26 cellular contexts compared by ENCODE assay signal in the genomic region with DNA sequence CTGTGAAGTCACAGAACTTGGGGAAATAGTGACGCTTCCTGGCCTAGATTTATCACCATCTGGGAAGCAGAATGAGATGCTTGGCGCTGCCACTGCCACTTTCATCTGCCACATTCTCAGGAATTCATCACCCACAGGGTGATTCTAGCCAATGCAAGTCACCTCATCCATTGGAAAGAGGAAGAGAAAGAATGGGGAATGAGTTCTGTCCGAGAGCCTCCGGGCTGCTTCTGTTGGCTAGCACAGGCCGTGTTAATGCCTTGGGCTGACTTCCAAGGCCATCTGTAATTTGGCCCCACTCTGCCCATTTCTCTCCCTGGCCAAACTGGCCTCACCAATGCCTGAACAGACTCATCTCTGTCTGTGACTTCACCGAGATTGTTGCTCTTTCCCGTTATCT.
"Had no signal": no experiment of that assay in that cellular context is flagged by ENCODE, and none has a peak within 500 bp of the region (broad histone marks: within the 10 kb centered on the region; RNA-seq: fewer than 3 reads in every experiment).

No MANE protein-coding gene starts in this region.

- H3K4me1 Mint-ChIP-seq: memory B cell; naive B cell; stimulated activated effector memory CD8-positive, alpha-beta T cell treated with anti-CD3 and anti-CD28 coated beads, Interleukin-12 subunit alpha, Interleukin-12 subunit beta, amount 100 ng/mL, for 72 hours had no signal

- DNase-seq: cortex of kidney; effector memory CD8-positive, alpha-beta T cell; foreskin fibroblast; gastrocnemius medialis; head of caudate nucleus; left ventricle myocardium superior; lower lobe of right lung; mucosa of descending colon; naive B cell; stimulated activated CD4-positive, alpha-beta T cell treated with anti-CD3 and anti-CD28 coated beads, Interleukin-12 subunit alpha, Interleukin-12 subunit beta, amount 100 ng/mL, for 4 hours; stimulated activated CD4-positive, alpha-beta T cell treated with anti-CD3 and anti-CD28 coated beads, Interleukin-2, amount 100 ng/mL, for 24 hours; stimulated activated CD4-positive, alpha-beta T cell treated with anti-CD3 and anti-CD28 coated beads, Interleukin-4, amount 100 ng/mL, for 24 hours; stimulated activated naive CD8-positive, alpha-beta T cell treated with anti-CD3 and anti-CD28 coated beads, Interleukin-15, Interleukin-2, amounts not matched to agents 100 U/mL and 50 U/mL, for 24 hours; testis; tibial artery had no signal

- H2AFZ ChIP-seq: parathyroid adenoma had no signal

- H3K4me3 Mint-ChIP-seq: effector memory CD8-positive, alpha-beta T cell; memory B cell; mesothelial cell of epicardium; naive B cell; natural killer cell treated with Interleukin-12 subunit alpha and Interleukin-12 subunit beta and Interleukin-15 and Interleukin-18, amount 100 ng/mL, for 72 hours; neural crest cell; stimulated activated effector memory CD8-positive, alpha-beta T cell treated with anti-CD3 and anti-CD28 coated beads, Interleukin-12 subunit alpha, Interleukin-12 subunit beta, amount 100 ng/mL, for 72 hours; type B pancreatic cell had no signal

- ATAC-seq: effector memory CD8-positive, alpha-beta T cell; gastrocnemius medialis; left ventricle myocardium superior; lower lobe of right lung; mucosa of descending colon; natural killer cell treated with Interleukin-12 subunit alpha and Interleukin-12 subunit beta and Interleukin-15 and Interleukin-18, amount 100 ng/mL, for 72 hours; sciatic nerve; stimulated activated effector memory CD8-positive, alpha-beta T cell treated with anti-CD3 and anti-CD28 coated beads, Interleukin-12 subunit alpha, Interleukin-12 subunit beta, amount 100 ng/mL, for 72 hours; stimulated activated naive CD8-positive, alpha-beta T cell treated with anti-CD3 and anti-CD28 coated beads, Interleukin-15, Interleukin-2, amounts not matched to agents 100 U/mL and 50 U/mL, for 24 hours had no signal

- H3K79me2 ChIP-seq: parathyroid adenoma had no signal

- H3K4me2 ChIP-seq: smooth muscle cell had no signal

- H3K9me3 Mint-ChIP-seq: effector memory CD8-positive, alpha-beta T cell; memory B cell; mesothelial cell of epicardium; naive B cell; natural killer cell treated with Interleukin-12 subunit alpha and Interleukin-12 subunit beta and Interleukin-15 and Interleukin-18, amount 100 ng/mL, for 72 hours; neural crest cell; stimulated activated effector memory CD8-positive, alpha-beta T cell treated with anti-CD3 and anti-CD28 coated beads, Interleukin-12 subunit alpha, Interleukin-12 subunit beta, amount 100 ng/mL, for 72 hours; type B pancreatic cell had no signal

- H3K4me3 ChIP-seq: gastrocnemius medialis, lower lobe of right lung, mucosa of descending colon, prostate gland, right atrium auricular region, smooth muscle cell, testis, tibial artery had no signal

- H3K36me3 Mint-ChIP-seq: memory B cell; mesothelial cell of epicardium; naive B cell; natural killer cell treated with Interleukin-12 subunit alpha and Interleukin-12 subunit beta and Interleukin-15 and Interleukin-18, amount 100 ng/mL, for 72 hours; stimulated activated effector memory CD8-positive, alpha-beta T cell treated with anti-CD3 and anti-CD28 coated beads, Interleukin-12 subunit alpha, Interleukin-12 subunit beta, amount 100 ng/mL, for 72 hours; type B pancreatic cell had no signal

- H3K36me3 ChIP-seq: gastrocnemius medialis, lower lobe of right lung, prostate gland, right atrium auricular region, tibial artery had no signal

- H3K9ac ChIP-seq: parathyroid adenoma had no signal

- H3K27ac Mint-ChIP-seq: effector memory CD8-positive, alpha-beta T cell; memory B cell; mesothelial cell of epicardium; naive B cell; natural killer cell treated with Interleukin-12 subunit alpha and Interleukin-12 subunit beta and Interleukin-15 and Interleukin-18, amount 100 ng/mL, for 72 hours; stimulated activated effector memory CD8-positive, alpha-beta T cell treated with anti-CD3 and anti-CD28 coated beads, Interleukin-12 subunit alpha, Interleukin-12 subunit beta, amount 100 ng/mL, for 72 hours; type B pancreatic cell had no signal

- H3K4me1 ChIP-seq: gastrocnemius medialis, lower lobe of right lung, parathyroid adenoma, prostate gland, right atrium auricular region, testis, tibial artery had no signal

- H3K9me3 ChIP-seq: gastrocnemius medialis, lower lobe of right lung, mucosa of descending colon, prostate gland, right atrium auricular region, testis, tibial artery had no signal

- H3K27me3 ChIP-seq: gastrocnemius medialis, right atrium auricular region, testis, tibial artery had no signal

- H3K27ac ChIP-seq: gastrocnemius medialis, lower lobe of right lung, parathyroid adenoma, prostate gland, right atrium auricular region, testis, tibial artery had no signal
